8 cellular contexts compared by ENCODE assay signal in the genomic region with DNA sequence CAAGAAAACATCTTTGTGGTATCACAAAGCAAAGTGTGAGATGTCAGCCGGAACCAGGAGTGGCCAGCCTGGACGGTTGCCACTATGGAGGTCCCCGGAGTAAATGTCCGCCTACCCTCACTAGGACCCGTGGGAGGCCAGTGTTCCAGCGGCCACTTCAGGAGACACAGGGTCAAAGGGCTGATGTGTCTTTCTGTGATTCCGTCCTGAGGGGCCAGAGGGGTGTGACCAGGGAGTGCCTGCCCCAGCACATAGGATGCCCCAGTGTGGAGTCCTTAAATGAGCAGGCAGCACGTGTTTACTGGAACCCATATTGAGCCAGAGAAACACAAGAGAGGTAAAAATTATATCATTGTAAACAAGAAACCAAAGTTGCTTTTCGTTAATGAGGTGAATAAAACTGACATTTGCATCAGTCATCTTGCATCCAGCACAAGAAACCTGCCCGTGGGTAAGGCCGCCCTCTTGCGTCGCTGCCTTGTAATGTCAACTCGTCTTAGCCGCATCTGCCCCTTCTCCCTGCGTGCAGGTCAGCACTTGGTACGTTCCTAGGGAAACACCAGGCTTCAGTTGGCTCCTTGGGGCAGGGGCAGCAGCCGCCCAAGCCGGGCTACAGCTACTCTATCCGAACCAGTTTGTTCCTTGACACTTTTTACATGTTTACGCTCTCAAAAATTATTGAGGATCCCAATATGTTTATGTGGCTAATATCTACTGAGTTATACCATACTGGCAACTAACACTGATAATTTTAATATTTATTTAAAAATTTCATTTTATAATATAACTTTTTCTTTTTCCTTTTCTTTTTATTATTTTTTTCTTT. TPM values are rescaled to one million over a fixed set of nuclear protein-coding genes. Genes with fewer than 3 reads are reported as not detected.
DNase-seq lines count a peak whose midpoint lies in the region; ATAC-seq and TF ChIP-seq lines count a peak whose summit lies in the region.

No MANE protein-coding gene starts in this region.

- peak; percentile 88 for ATAC-seq in GM19023 (IDR thresholded peaks at IDR 0.05; ENCODE audit: unreplicated experiment)
- peak; percentile 92 for ATAC-seq in HG03159 (IDR thresholded peaks at IDR 0.05; ENCODE audit: unreplicated experiment)
- peak; percentile 89 for ATAC-seq in WTC11

- H3K27me3 ChIP-seq in kidney epithelial cell (ENCODE audit: control insufficient read depth, insufficient read depth, low read length) = no peaks in the 10 kb centered on the region

- peak; percentile 97 for TF ChIP-seq CTCF in AG09319 (IDR thresholded peaks at IDR 0.05; ENCODE audit: low read depth, low read length)
- peak; percentile 66 for TF ChIP-seq CTCF in WTC11 (IDR thresholded peaks at IDR 0.05)
- peak; percentile 91 for TF ChIP-seq CTCF in cardiac fibroblast (IDR thresholded peaks at IDR 0.05; ENCODE audit: low read depth, low read length)
- peak; percentile 93 for TF ChIP-seq CTCF in kidney epithelial cell (IDR thresholded peaks at IDR 0.05; ENCODE audit: insufficient read depth, low read length, poor library complexity, severe bottlenecking)

- H3K4me1 Mint-ChIP-seq in WTC11 = peaks cover 17% of the 10 kb centered on the region

- DNase-seq in AG09319 (ENCODE audit: extremely low read depth, low read depth) (peak; percentile 69), NCI-H2227 treated with DMSO at 0.1 percent for 48 hours (lab: John Stamatoyannopoulos, UW) (peak; percentile 79), WTC11 (ENCODE audit: low spot score) (peak; percentile 88), cardiac fibroblast (ENCODE audit: low read depth in 2 of 2) (peak; percentile 91 to 94), kidney epithelial cell (ENCODE audit: low read depth) (peak; percentile 48)
- DNase-seq in stimulated activated CD4-positive, alpha-beta T cell treated with anti-CD3 and anti-CD28 coated beads, Interleukin-1b, Interleukin-23, amount 100 ng/mL, for 48 hours = peak; percentile 85

- H3K4me3 ChIP-seq in cardiac fibroblast (replicated peaks in 1 of 2; ENCODE audit: low read depth in 2 of 2, low read length in 2 of 2) (no peak overlapping the region), kidney epithelial cell (ENCODE audit: low read depth, low read length) (no peak overlapping the region)

- H3K36me3 Mint-ChIP-seq in WTC11 = no peaks in the 10 kb centered on the region

- CTCF ChIA-PET in WTC11 (lab: Charles Lee) = interaction anchor here (0.6 to 2.1 kb wide), 17 partner anchors 8 to 344 kb away, joined by 3 to 25 read pairs (median 3); partner anchors contain the start of genes LAPTM4A, MATN3 and SDC1

- 0 out of 2 replicates have a peak, but pooled peaks cover 5% of the 10 kb centered on the region for H3K9me3 Mint-ChIP-seq in WTC11

- H3K27me3 Mint-ChIP-seq in WTC11 (ENCODE audit: low read depth) = peaks cover 10% of the 10 kb centered on the region

- H3K27ac Mint-ChIP-seq in WTC11 = no peak overlapping the region

- POLR2A ChIA-PET in WTC11 (lab: Charles Lee) = interaction anchor here (1.0 kb wide), 1 partner anchor 128 kb away, joined by 3 read pairs; no protein-coding TSS in a partner anchor

- H3K36me3 ChIP-seq in kidney epithelial cell (ENCODE audit: control insufficient read depth, insufficient read depth, low read length) = no peaks in the 10 kb centered on the region

- H3K4me3 Mint-ChIP-seq in WTC11 = no peak overlapping the region

TF ChIP-seq in WTC11, 78 proteins besides CTCF, POLR2A, EP300 and RAD21 (continues in another document):
- no peak for TF ChIP-seq PRRX2 (CRISPR knock-in tag; IDR thresholded peaks at IDR 0.05)
- TF ChIP-seq ATF1 (CRISPR knock-in tag; IDR thresholded peaks at IDR 0.05) = no peak
- TF ChIP-seq ETV6 (CRISPR knock-in tag; IDR thresholded peaks at IDR 0.05) = no peak
- no peak for TF ChIP-seq GTF2I (CRISPR knock-in tag; conservative IDR thresholded peaks at IDR 0.05)
- TF ChIP-seq, protein P1, sequence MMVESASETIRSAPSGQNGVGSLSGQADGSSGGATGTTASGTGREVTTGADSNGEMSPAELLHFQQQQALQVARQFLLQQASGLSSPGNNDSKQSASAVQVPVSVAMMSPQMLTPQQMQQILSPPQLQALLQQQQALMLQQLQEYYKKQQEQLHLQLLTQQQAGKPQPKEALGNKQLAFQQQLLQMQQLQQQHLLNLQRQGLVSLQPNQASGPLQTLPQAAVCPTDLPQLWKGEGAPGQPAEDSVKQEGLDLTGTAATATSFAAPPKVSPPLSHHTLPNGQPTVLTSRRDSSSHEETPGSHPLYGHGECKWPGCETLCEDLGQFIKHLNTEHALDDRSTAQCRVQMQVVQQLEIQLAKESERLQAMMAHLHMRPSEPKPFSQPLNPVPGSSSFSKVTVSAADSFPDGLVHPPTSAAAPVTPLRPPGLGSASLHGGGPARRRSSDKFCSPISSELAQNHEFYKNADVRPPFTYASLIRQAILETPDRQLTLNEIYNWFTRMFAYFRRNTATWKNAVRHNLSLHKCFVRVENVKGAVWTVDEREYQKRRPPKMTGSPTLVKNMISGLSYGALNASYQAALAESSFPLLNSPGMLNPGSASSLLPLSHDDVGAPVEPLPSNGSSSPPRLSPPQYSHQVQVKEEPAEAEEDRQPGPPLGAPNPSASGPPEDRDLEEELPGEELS (CRISPR knock-in tag; IDR thresholded peaks at IDR 0.05) = no peak
- TF ChIP-seq, protein P2, sequence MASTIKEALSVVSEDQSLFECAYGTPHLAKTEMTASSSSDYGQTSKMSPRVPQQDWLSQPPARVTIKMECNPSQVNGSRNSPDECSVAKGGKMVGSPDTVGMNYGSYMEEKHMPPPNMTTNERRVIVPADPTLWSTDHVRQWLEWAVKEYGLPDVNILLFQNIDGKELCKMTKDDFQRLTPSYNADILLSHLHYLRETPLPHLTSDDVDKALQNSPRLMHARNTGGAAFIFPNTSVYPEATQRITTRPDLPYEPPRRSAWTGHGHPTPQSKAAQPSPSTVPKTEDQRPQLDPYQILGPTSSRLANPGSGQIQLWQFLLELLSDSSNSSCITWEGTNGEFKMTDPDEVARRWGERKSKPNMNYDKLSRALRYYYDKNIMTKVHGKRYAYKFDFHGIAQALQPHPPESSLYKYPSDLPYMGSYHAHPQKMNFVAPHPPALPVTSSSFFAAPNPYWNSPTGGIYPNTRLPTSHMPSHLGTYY (CRISPR knock-in tag; IDR thresholded peaks at IDR 0.05) = no peak
- no peak for TF ChIP-seq PRDM15 (CRISPR knock-in tag; IDR thresholded peaks at IDR 0.05)
- TF ChIP-seq, protein P3, sequence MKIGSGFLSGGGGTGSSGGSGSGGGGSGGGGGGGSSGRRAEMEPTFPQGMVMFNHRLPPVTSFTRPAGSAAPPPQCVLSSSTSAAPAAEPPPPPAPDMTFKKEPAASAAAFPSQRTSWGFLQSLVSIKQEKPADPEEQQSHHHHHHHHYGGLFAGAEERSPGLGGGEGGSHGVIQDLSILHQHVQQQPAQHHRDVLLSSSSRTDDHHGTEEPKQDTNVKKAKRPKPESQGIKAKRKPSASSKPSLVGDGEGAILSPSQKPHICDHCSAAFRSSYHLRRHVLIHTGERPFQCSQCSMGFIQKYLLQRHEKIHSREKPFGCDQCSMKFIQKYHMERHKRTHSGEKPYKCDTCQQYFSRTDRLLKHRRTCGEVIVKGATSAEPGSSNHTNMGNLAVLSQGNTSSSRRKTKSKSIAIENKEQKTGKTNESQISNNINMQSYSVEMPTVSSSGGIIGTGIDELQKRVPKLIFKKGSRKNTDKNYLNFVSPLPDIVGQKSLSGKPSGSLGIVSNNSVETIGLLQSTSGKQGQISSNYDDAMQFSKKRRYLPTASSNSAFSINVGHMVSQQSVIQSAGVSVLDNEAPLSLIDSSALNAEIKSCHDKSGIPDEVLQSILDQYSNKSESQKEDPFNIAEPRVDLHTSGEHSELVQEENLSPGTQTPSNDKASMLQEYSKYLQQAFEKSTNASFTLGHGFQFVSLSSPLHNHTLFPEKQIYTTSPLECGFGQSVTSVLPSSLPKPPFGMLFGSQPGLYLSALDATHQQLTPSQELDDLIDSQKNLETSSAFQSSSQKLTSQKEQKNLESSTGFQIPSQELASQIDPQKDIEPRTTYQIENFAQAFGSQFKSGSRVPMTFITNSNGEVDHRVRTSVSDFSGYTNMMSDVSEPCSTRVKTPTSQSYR (CRISPR knock-in tag; IDR thresholded peaks at IDR 0.05) = no peak
- no peak for TF ChIP-seq NR3C1 (CRISPR knock-in tag; conservative IDR thresholded peaks at IDR 0.05; ENCODE audit: low read depth)
- no peak for TF ChIP-seq NFYB (CRISPR knock-in tag; conservative IDR thresholded peaks at IDR 0.05; ENCODE audit: low read depth)
- TF ChIP-seq CREB1 (CRISPR knock-in tag; IDR thresholded peaks at IDR 0.05) = no peak
- no peak for TF ChIP-seq USF1 (CRISPR knock-in tag; IDR thresholded peaks at IDR 0.05)

RNA-seq across cellular contexts. Expression of gene LAPTM4A, which starts 46.7 kb away (rescaled TPM):
- total RNA-seq in WTC11 (2021) (163 to 166 TPM (median 165 TPM) in 3 replicates), kidney epithelial cell (140 and 141 TPM in 2 replicates)
